Comparison of ENCODE assay signal across 1 cellular context in genomic region chr2:42921162-42921550, GRCh38.
A peak's percentile ranks its signal among the peaks of the same experiment; 100 is the strongest.
TF ChIP-seq lines count a peak whose summit lies in the region.

No MANE protein-coding gene starts in this region.

TF ChIP-seq in HepG2, 621 proteins besides CTCF, POLR2A, EP300 and RAD21 (continued from another document):
- TF ChIP-seq GLMP (CRISPR knock-in tag; IDR thresholded peaks at IDR 0.05; ENCODE audit: borderline replicate concordance) = no peak
- 0 out of 2 replicates have a peak, but pooled peaks have one; percentile 5 for TF ChIP-seq SMC3 (IDR thresholded peaks at IDR 0.05; ENCODE audit: low read length)
- TF ChIP-seq BORCS8-MEF2B (CRISPR knock-in tag; IDR thresholded peaks at IDR 0.05) = no peak
- TF ChIP-seq HNF1B (CRISPR knock-in tag; IDR thresholded peaks at IDR 0.05) = 0 out of 2 replicates have a peak, but pooled peaks have one; percentile 40
- TF ChIP-seq ZNF883 (CRISPR knock-in tag; IDR thresholded peaks at IDR 0.05; ENCODE audit: not compliant biosample characterization) = peak; percentile 22
- no peak for TF ChIP-seq CEBPB (IDR thresholded peaks at IDR 0.05; ENCODE audit: borderline replicate concordance, low read depth, low read length)
- TF ChIP-seq SNAPC2 (CRISPR knock-in tag; IDR thresholded peaks at IDR 0.05) = no peak
- TF ChIP-seq ZBTB33 (CRISPR knock-in tag; IDR thresholded peaks at IDR 0.05) = peak; percentile 58; the same call in 1 of the 2 replicates
